In genomic region chr22:19448076-19448607, GRCh38 we compare ENCODE assay signal across 8 cellular contexts. TPM values are rescaled to one million over a fixed set of nuclear protein-coding genes. Genes with fewer than 3 reads are reported as not detected.
DNase-seq lines count a peak whose midpoint lies in the region; ATAC-seq, FAIRE-seq and TF ChIP-seq lines count a peak whose summit lies in the region.

No MANE protein-coding gene starts in this region.

- intact Hi-C loops in OCI-LY7 (cut with micrococcal nuclease; ENCODE audit: unreplicated experiment) (loop anchor here (2.0 to 5.0 kb wide), 5 partner anchors 21 to 1371 kb away; partner anchors contain the start of genes PEX26 and SLC25A1), kidney (cut with DNase I) (no loop called here)

- no peak for FAIRE-seq in kidney (lab: Jason Lieb, UNC)

- DNase-seq in COLO829 (ENCODE audit: low spot score) (peak; percentile 87), HPDE6-E6E7 (ENCODE audit: extremely low spot score) (peak; percentile 70), OCI-LY7 (ENCODE audit: low spot score) (peak; percentile 90), caudate nucleus (lab: John Stamatoyannopoulos, UW) (peak in 12 of 61 donors; percentile 29 to 69 (median 52)), kidney (no peak)

- peak; percentile 47 for ATAC-seq in GM19351 (IDR thresholded peaks at IDR 0.05; ENCODE audit: unreplicated experiment)
- peak; percentile 85 for ATAC-seq in stimulated activated memory B cell treated with anti-CD40 and anti-IgM and Interleukin-4, amounts not matched to agents 10 μg/mL and 1 μg/mL and 100 μg/mL, for 72 hours
- no peak for ATAC-seq in HG02870 (IDR thresholded peaks at IDR 0.05; ENCODE audit: unreplicated experiment)

- peak overlapping the region; percentile 75 for H2AFZ ChIP-seq in OCI-LY7 (ENCODE audit: low read length)

- H3K4me1 Mint-ChIP-seq in stimulated activated memory B cell treated with anti-CD40 and anti-IgM and Interleukin-4, amounts not matched to agents 10 μg/mL and 1 μg/mL and 100 μg/mL, for 72 hours = peaks cover 51% of the 10 kb centered on the region

- H3K36me3 ChIP-seq in OCI-LY7 (ENCODE audit: insufficient read depth, low read length) = peaks cover 78% of the 10 kb centered on the region
- H3K36me3 ChIP-seq in kidney (ENCODE audit: control insufficient read depth in 1 of 2, insufficient read depth in 2 of 2, low read length in 2 of 2) = peaks cover 11 to 13% of the 10 kb centered on the region in 2 donors

- H3K79me2 ChIP-seq in OCI-LY7 (ENCODE audit: insufficient read depth, low read depth, low read length) = peaks cover 49% of the 10 kb centered on the region

- CTCF ChIA-PET in OCI-LY7 (lab: Charles Lee; ENCODE audit: unreplicated experiment) = no interaction called here

- H3K4me3 Mint-ChIP-seq in stimulated activated memory B cell treated with anti-CD40 and anti-IgM and Interleukin-4, amounts not matched to agents 10 μg/mL and 1 μg/mL and 100 μg/mL, for 72 hours = peak overlapping the region; percentile 84

- TF ChIP-seq CTCF in OCI-LY7 (conservative IDR thresholded peaks at IDR 0.05; ENCODE audit: low read length) (no peak), kidney (IDR thresholded peaks at IDR 0.05; ENCODE audit: borderline replicate concordance, extremely low read depth, insufficient read depth) (no peak)

- peaks cover 17% of the 10 kb centered on the region; the same call in 1 of the 2 replicates for H4K20me1 ChIP-seq in OCI-LY7 (ENCODE audit: insufficient read depth, low read length)

- H3K9me3 ChIP-seq in OCI-LY7 (ENCODE audit: low read length) (no peaks in the 10 kb centered on the region), kidney (ENCODE audit: control insufficient read depth in 1 of 2, low read length in 2 of 2) (no peaks in the 10 kb centered on the region)

- no TSS peak for BruUV-seq in OCI-LY7 (replicated peaks; lab: Mats Ljungman, UMichigan)

- no peaks in the 10 kb centered on the region for H3K9me2 ChIP-seq in OCI-LY7 (ENCODE audit: insufficient read depth, low read length)

- no peaks in the 10 kb centered on the region for H3K27me3 Mint-ChIP-seq in stimulated activated memory B cell treated with anti-CD40 and anti-IgM and Interleukin-4, amounts not matched to agents 10 μg/mL and 1 μg/mL and 100 μg/mL, for 72 hours

- H3K4me3 ChIP-seq in OCI-LY7 (ENCODE audit: low read depth, low read length, poor library complexity, severe bottlenecking) = peak overlapping the region; percentile 91
- peak overlapping the region; percentile 93 to 96 for H3K4me3 ChIP-seq in kidney (ENCODE audit: low read length in 2 of 2)

- H3K27ac ChIP-seq in OCI-LY7 (ENCODE audit: low read depth, low read length, poor library complexity, severe bottlenecking) = peak overlapping the region; percentile 71
- peak overlapping the region; percentile 81 for H3K27ac ChIP-seq in caudate nucleus (ENCODE audit: low read depth, low read length)
- H3K27ac ChIP-seq in kidney (ENCODE audit: low read depth in 2 of 2, low read length in 2 of 2) = peak overlapping the region; percentile 85 to 86

- peaks cover 27% of the 10 kb centered on the region for H3K4me1 ChIP-seq in OCI-LY7 (ENCODE audit: insufficient read depth, low read length, poor library complexity, severe bottlenecking)
- peaks cover 0 to 18% of the 10 kb centered on the region in 2 donors for H3K4me1 ChIP-seq in kidney (ENCODE audit: control insufficient read depth in 1 of 2, insufficient read depth in 1 of 2, low read depth in 1 of 2, low read length in 2 of 2)

- POLR2A ChIA-PET in OCI-LY7 (lab: Charles Lee) = interaction anchor here (0.5 to 1.0 kb wide), 2 partner anchors 15 to 1769 kb away, joined by 3 to 4 read pairs; no protein-coding TSS in a partner anchor

- peaks cover 37% of the 10 kb centered on the region for H3K36me3 Mint-ChIP-seq in stimulated activated memory B cell treated with anti-CD40 and anti-IgM and Interleukin-4, amounts not matched to agents 10 μg/mL and 1 μg/mL and 100 μg/mL, for 72 hours

- H3K27ac Mint-ChIP-seq in stimulated activated memory B cell treated with anti-CD40 and anti-IgM and Interleukin-4, amounts not matched to agents 10 μg/mL and 1 μg/mL and 100 μg/mL, for 72 hours = peak overlapping the region; percentile 87

- peak overlapping the region; percentile 85 to 90 for H3K9ac ChIP-seq in kidney (ENCODE audit: low read length in 2 of 2)

- H3K9me3 Mint-ChIP-seq in stimulated activated memory B cell treated with anti-CD40 and anti-IgM and Interleukin-4, amounts not matched to agents 10 μg/mL and 1 μg/mL and 100 μg/mL, for 72 hours = no peaks in the 10 kb centered on the region

- peak overlapping the region; percentile 71 for H3K4me2 ChIP-seq in OCI-LY7 (ENCODE audit: low read length)

RNA-seq across cellular contexts. Expression of gene C22orf39, which starts 0.6 kb away (rescaled TPM):
- total RNA-seq in OCI-LY7 (2014; rRNA removed; shearing (Covaris generic)) = 64.8 and 70.4 TPM in 2 replicates
- 52.1 and 56.3 TPM in 2 replicates for total RNA-seq in OCI-LY7 (2022)
- 27.1 TPM for total RNA-seq in kidney
- 54.4 TPM for polyA plus RNA-seq in kidney (ENCODE audit: insufficient read depth, low read depth, low replicate concordance)

RNA-seq across cellular contexts. Expression of gene MRPL40, which starts 15.8 kb away (rescaled TPM):
- total RNA-seq in OCI-LY7 (2014; rRNA removed; shearing (Covaris generic)) = 38.5 and 46.3 TPM in 2 replicates
- total RNA-seq in OCI-LY7 (2022) = 40.0 and 45.6 TPM in 2 replicates
- 30.0 TPM for total RNA-seq in kidney
- polyA plus RNA-seq in kidney (ENCODE audit: insufficient read depth, low read depth, low replicate concordance) = 89.2 TPM

RNA-seq across cellular contexts. Expression of gene HIRA, which starts 16.6 kb away (rescaled TPM):
- 22.4 and 31.2 TPM in 2 replicates for total RNA-seq in OCI-LY7 (2014; rRNA removed; shearing (Covaris generic))
- total RNA-seq in OCI-LY7 (2022) (49.4 and 55.7 TPM in 2 replicates), kidney (26.8 TPM)
- 18.5 TPM for polyA plus RNA-seq in kidney (ENCODE audit: insufficient read depth, low read depth, low replicate concordance)

RNA-seq across cellular contexts. Expression of gene UFD1, which starts 30.9 kb away (rescaled TPM):
- total RNA-seq in OCI-LY7 (2014; rRNA removed; shearing (Covaris generic)) = 52.8 and 70.8 TPM in 2 replicates
- total RNA-seq in OCI-LY7 (2022) (60.1 and 62.5 TPM in 2 replicates), kidney (56.2 TPM)
- polyA plus RNA-seq in kidney (ENCODE audit: insufficient read depth, low read depth, low replicate concordance) = 67.8 TPM

RNA-seq across cellular contexts. Expression of gene CDC45, which starts 31.6 kb away (rescaled TPM):
- 80.2 and 90.9 TPM in 2 replicates for total RNA-seq in OCI-LY7 (2014; rRNA removed; shearing (Covaris generic))
- total RNA-seq in OCI-LY7 (2022) = 83.0 and 97.1 TPM in 2 replicates
- total RNA-seq in kidney = 1.1 TPM
- 0.32 TPM for polyA plus RNA-seq in kidney (ENCODE audit: insufficient read depth, low read depth, low replicate concordance)
